ENCODE assay signal across 8 cellular contexts in genomic region chr1:39214714-39214997, GRCh38. TPM values are rescaled to one million over a fixed set of nuclear protein-coding genes. Genes with fewer than 3 reads are reported as not detected.
DNase-seq lines count a peak whose midpoint lies in the region; ATAC-seq and TF ChIP-seq lines count a peak whose summit lies in the region.

No MANE protein-coding gene starts in this region.

- no peaks in the 10 kb centered on the region for H3K9me3 Mint-ChIP-seq in H9
- H3K9me3 Mint-ChIP-seq in stimulated activated memory B cell treated with anti-CD40 and anti-IgM and Interleukin-4, amounts not matched to agents 10 μg/mL and 1 μg/mL and 100 μg/mL, for 72 hours, result no peaks in the 10 kb centered on the region

- DNase-seq in H9 (no peak), hepatocyte (ENCODE audit: low spot score) (peak; percentile 23), NCI-H2196 (lab: John Stamatoyannopoulos, UW; ENCODE audit: unreplicated experiment) (no peak), OCI-M2 (lab: John Stamatoyannopoulos, UW; ENCODE audit: unreplicated experiment) (no peak), NCI-H2196 treated with DMSO at 0.1 percent for 48 hours (lab: John Stamatoyannopoulos, UW; ENCODE audit: unreplicated experiment) (no peak), T-helper 9 cell (no peak)

- H3K4ac ChIP-seq in H9 (ENCODE audit: low read depth, low read length), result no peak overlapping the region

- H3K36me3 Mint-ChIP-seq in H9 (ENCODE audit: insufficient read depth in 1 of 3, low read depth in 3 of 3), result no peaks in the 10 kb centered on the region
- H3K36me3 Mint-ChIP-seq in stimulated activated memory B cell treated with anti-CD40 and anti-IgM and Interleukin-4, amounts not matched to agents 10 μg/mL and 1 μg/mL and 100 μg/mL, for 72 hours, result no peaks in the 10 kb centered on the region

- H3K23ac ChIP-seq in H9 (ENCODE audit: insufficient read length, low read depth, low read length), result no peak overlapping the region

- no peak overlapping the region for H2BK12ac ChIP-seq in H9 (ENCODE audit: insufficient read length, low read depth, low read length)

- H3K79me1 ChIP-seq in H9 (ENCODE audit: insufficient read depth, low read depth, low read length, poor library complexity, severe bottlenecking), result peaks cover 6% of the 10 kb centered on the region

- H2AK5ac ChIP-seq in H9 (ENCODE audit: insufficient read length, low read length), result no peak overlapping the region

- H4K5ac ChIP-seq in H9 (ENCODE audit: insufficient read length, low read depth, low read length), result no peak overlapping the region

- H4K8ac ChIP-seq in H9 (replicated peaks; ENCODE audit: insufficient read length, low read depth, low read length), result no peak overlapping the region

- H3K18ac ChIP-seq in H9 (ENCODE audit: insufficient read length, low read depth, low read length), result no peak overlapping the region

- H3K4me1 ChIP-seq in H9 (ENCODE audit: insufficient read depth, low read length) (peaks cover 20% of the 10 kb centered on the region; the same call in 1 of the 2 replicates), hepatocyte (ENCODE audit: insufficient read depth) (peaks cover 35% of the 10 kb centered on the region)

- H3K23me2 ChIP-seq in H9 (ENCODE audit: insufficient read length, low read depth, low read length, poor library complexity, severe bottlenecking), result no peaks in the 10 kb centered on the region

- H3K9me3 ChIP-seq in H9 (ENCODE audit: control insufficient read depth, low read depth, low read length), result no peaks in the 10 kb centered on the region
- H3K9me3 ChIP-seq in hepatocyte (ENCODE audit: low read depth), result no peaks in the 10 kb centered on the region

- H2BK120ac ChIP-seq in H9 (ENCODE audit: low read depth, low read length, poor library complexity, severe bottlenecking), result no peak overlapping the region

- H2BK20ac ChIP-seq in H9 (ENCODE audit: low read depth, low read length, poor library complexity, severe bottlenecking), result no peak overlapping the region

- H4K91ac ChIP-seq in H9 (ENCODE audit: insufficient read length, low read depth, low read length), result no peak overlapping the region

- H3K27me3 Mint-ChIP-seq in H9 (ENCODE audit: low read depth), result no peaks in the 10 kb centered on the region
- no peaks in the 10 kb centered on the region for H3K27me3 Mint-ChIP-seq in stimulated activated memory B cell treated with anti-CD40 and anti-IgM and Interleukin-4, amounts not matched to agents 10 μg/mL and 1 μg/mL and 100 μg/mL, for 72 hours

- no peak for TF ChIP-seq CTCF in H9 (conservative IDR thresholded peaks at IDR 0.05)
- no peak for TF ChIP-seq CTCF in VCaP (conservative IDR thresholded peaks at IDR 0.05)
- TF ChIP-seq CTCF in hepatocyte (IDR thresholded peaks at IDR 0.05; ENCODE audit: poor library complexity), result no peak

- H3K27me3 ChIP-seq in H9 (ENCODE audit: insufficient read depth, low read length), result no peaks in the 10 kb centered on the region
- no peaks in the 10 kb centered on the region for H3K27me3 ChIP-seq in hepatocyte

- H3K27ac ChIP-seq in H9 (ENCODE audit: insufficient read length, low read depth, low read length) (no peak overlapping the region), VCaP (peak overlapping the region; percentile 55), hepatocyte (peak overlapping the region; percentile 90)

- H4K20me1 ChIP-seq in H9 (ENCODE audit: control insufficient read depth, insufficient read depth, insufficient read length) (no peaks in the 10 kb centered on the region), hepatocyte (ENCODE audit: insufficient read depth, poor library complexity, severe bottlenecking) (peaks cover 12% of the 10 kb centered on the region)

- H3K4me2 ChIP-seq in H9 (ENCODE audit: insufficient read depth, insufficient read length, low read length), result no peak overlapping the region
- peak overlapping the region; percentile 66 for H3K4me2 ChIP-seq in hepatocyte

- H3K27ac Mint-ChIP-seq in H9, result peak overlapping the region in 2 of 3 experiments; percentile 74 to 80; a peak in 3 of 7 replicates
- peak overlapping the region; percentile 93 for H3K27ac Mint-ChIP-seq in stimulated activated memory B cell treated with anti-CD40 and anti-IgM and Interleukin-4, amounts not matched to agents 10 μg/mL and 1 μg/mL and 100 μg/mL, for 72 hours

- H2BK15ac ChIP-seq in H9 (ENCODE audit: low read depth, low read length), result no peak overlapping the region

- H3K56ac ChIP-seq in H9 (ENCODE audit: insufficient read length, low read depth, low read length), result no peak overlapping the region

- H3K4me3 ChIP-seq in hepatocyte, result no peak overlapping the region

- H3K14ac ChIP-seq in H9 (ENCODE audit: insufficient read depth, low read length), result no peak overlapping the region

- H3K4me3 Mint-ChIP-seq in H9, result no peak overlapping the region
- H3K4me3 Mint-ChIP-seq in stimulated activated memory B cell treated with anti-CD40 and anti-IgM and Interleukin-4, amounts not matched to agents 10 μg/mL and 1 μg/mL and 100 μg/mL, for 72 hours, result peak overlapping the region; percentile 85

- H3K9ac ChIP-seq in H9 (ENCODE audit: extremely low read depth, insufficient read length, low read length), result no peak overlapping the region

- H3K9me2 ChIP-seq in hepatocyte (replicated peaks; ENCODE audit: insufficient read depth), result no peaks in the 10 kb centered on the region

- no peaks in the 10 kb centered on the region for H3K36me3 ChIP-seq in hepatocyte (replicated peaks; ENCODE audit: insufficient read depth, low read depth)

- H2AFZ ChIP-seq in H9 (ENCODE audit: low read length) (no peak overlapping the region), hepatocyte (no peak overlapping the region)

- H2BK5ac ChIP-seq in H9 (ENCODE audit: insufficient read length, low read length), result no peak overlapping the region

- H3T11ph ChIP-seq in H9 (ENCODE audit: low read length), result no peak overlapping the region

- H3K79me2 ChIP-seq in H9 (ENCODE audit: insufficient read depth, low read length) (peaks cover 25% of the 10 kb centered on the region; the same call in 1 of the 2 replicates), hepatocyte (peaks cover 75% of the 10 kb centered on the region)

- no peak for ATAC-seq in stimulated activated memory B cell treated with anti-CD40 and anti-IgM and Interleukin-4, amounts not matched to agents 10 μg/mL and 1 μg/mL and 100 μg/mL, for 72 hours

- peaks cover 34 to 38% of the 10 kb centered on the region in 2 experiments for H3K4me1 Mint-ChIP-seq in H9
- peaks cover 42% of the 10 kb centered on the region for H3K4me1 Mint-ChIP-seq in stimulated activated memory B cell treated with anti-CD40 and anti-IgM and Interleukin-4, amounts not matched to agents 10 μg/mL and 1 μg/mL and 100 μg/mL, for 72 hours

- WGBS in H9 (ENCODE audit: extremely low coverage, insufficient read length, low lambda C conversion rate), result no CpG with 5 or more reads among the region's 1 CpG
- 36% methylated on average over 1 of the region's 1 CpG for WGBS in hepatocyte (ENCODE audit: low lambda C conversion rate, missing lambda C conversion rate)

RNA-seq across cellular contexts. Expression of gene MACF1, which starts 10.2 kb away (rescaled TPM):
- total RNA-seq in H9 (2021) (172 and 190 TPM in 2 replicates), hepatocyte (136 TPM in 2 replicates)
- 47.1 and 60.1 TPM in 2 replicates for polyA plus RNA-seq in hepatocyte
